In the genomic region with DNA sequence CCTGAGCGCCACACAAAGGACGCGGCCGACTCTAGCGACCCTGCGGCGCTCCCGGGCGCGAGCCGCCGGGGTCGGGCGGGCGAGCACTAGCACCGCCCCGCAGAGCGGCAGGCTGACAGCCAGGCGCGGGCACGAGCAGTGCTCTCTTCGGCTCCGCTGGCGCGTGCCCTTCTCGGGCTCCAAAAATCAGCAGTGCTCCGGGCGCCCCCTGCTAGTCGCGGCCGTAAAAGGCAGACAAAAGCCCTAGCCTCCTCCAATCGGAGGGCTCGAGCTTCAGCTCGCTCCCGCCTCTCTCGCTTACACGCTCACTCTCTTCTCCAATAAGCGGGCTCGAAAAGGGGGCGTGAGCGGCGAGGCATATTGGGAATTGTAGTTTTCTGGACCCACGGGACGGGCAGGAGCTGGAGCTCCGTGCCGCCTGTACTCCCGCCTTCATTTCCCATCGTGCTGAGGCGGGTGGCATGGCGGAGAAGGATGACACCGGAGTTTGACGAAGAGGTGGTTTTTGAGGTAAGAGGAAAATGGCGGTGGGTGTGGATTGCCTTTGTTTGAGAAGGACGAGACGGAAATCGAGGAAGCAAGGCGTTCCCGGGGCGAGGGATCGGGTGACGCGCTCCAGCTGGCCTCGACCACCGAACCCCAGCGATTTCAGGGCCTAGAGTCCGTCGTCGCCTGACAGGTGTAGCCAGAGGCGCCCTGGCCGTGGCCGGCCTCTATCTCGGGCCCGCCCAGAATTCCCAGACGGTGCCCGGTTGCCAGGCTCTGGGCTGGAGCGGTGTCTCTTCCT, we compare ENCODE assay signal across 1 cellular context.
TF ChIP-seq lines count a peak whose summit lies in the region.

TSS of gene FGD6 (minus strand) at position 91 of the 787 bp plus-strand sequence. CDS start 227 bp downstream, outside the sequence.
A gene with protein sequence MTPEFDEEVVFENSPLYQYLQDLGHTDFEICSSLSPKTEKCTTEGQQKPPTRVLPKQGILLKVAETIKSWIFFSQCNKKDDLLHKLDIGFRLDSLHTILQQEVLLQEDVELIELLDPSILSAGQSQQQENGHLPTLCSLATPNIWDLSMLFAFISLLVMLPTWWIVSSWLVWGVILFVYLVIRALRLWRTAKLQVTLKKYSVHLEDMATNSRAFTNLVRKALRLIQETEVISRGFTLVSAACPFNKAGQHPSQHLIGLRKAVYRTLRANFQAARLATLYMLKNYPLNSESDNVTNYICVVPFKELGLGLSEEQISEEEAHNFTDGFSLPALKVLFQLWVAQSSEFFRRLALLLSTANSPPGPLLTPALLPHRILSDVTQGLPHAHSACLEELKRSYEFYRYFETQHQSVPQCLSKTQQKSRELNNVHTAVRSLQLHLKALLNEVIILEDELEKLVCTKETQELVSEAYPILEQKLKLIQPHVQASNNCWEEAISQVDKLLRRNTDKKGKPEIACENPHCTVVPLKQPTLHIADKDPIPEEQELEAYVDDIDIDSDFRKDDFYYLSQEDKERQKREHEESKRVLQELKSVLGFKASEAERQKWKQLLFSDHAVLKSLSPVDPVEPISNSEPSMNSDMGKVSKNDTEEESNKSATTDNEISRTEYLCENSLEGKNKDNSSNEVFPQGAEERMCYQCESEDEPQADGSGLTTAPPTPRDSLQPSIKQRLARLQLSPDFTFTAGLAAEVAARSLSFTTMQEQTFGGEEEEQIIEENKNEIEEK (plus strand): TSS at position 431 of the 787 bp plus-strand sequence. CDS start 44 bp downstream, at position 475.

TF ChIP-seq in H1, 55 proteins besides CTCF, POLR2A, EP300 and RAD21 (continues in another document):
- TF ChIP-seq CREB1 (IDR thresholded peaks at IDR 0.05) (peak; percentile 90), TEAD4 (IDR thresholded peaks at IDR 0.05; ENCODE audit: low read depth, low read length) (no peak), KDM5A (IDR thresholded peaks at IDR 0.05; ENCODE audit: low read length) (0 out of 2 replicates have a peak, but pooled peaks have one; percentile 18), BRCA1 (IDR thresholded peaks at IDR 0.05; ENCODE audit: low read depth, low read length) (no peak), TBP (IDR thresholded peaks at IDR 0.05; ENCODE audit: low read depth, low read length) (peak; percentile 88), E2F6 (IDR thresholded peaks at IDR 0.05) (peak; percentile 91), KDM1A (IDR thresholded peaks at IDR 0.05; ENCODE audit: borderline replicate concordance, low read length) (no peak), RBBP5 (IDR thresholded peaks at IDR 0.05; ENCODE audit: borderline replicate concordance, low read depth, low read length) (no peak), SUZ12 (IDR thresholded peaks at IDR 0.05; ENCODE audit: low read length) (no peak), CHD2 (IDR thresholded peaks at IDR 0.05; ENCODE audit: low read length) (peak; percentile 84), USF2 (IDR thresholded peaks at IDR 0.05; ENCODE audit: low read length) (peak; percentile 31), TCF12 (IDR thresholded peaks at IDR 0.05; ENCODE audit: low read depth, low read length) (0 out of 2 replicates have a peak, but pooled peaks have one; percentile 44), POU5F1 (IDR thresholded peaks at IDR 0.05; ENCODE audit: low read depth, low read length) (no peak), ZNF274 (IDR thresholded peaks at IDR 0.05; ENCODE audit: borderline replicate concordance, extremely low read depth, low read length) (no peak), RFX5 (IDR thresholded peaks at IDR 0.05; ENCODE audit: borderline replicate concordance, low read depth, low read length) (no peak), YY1 (IDR thresholded peaks at IDR 0.05; ENCODE audit: low read depth, low read length) (peak; percentile 93), CBX8 (IDR thresholded peaks at IDR 0.05; ENCODE audit: borderline replicate concordance, low read depth, low read length) (no peak), JUND (IDR thresholded peaks at IDR 0.05; ENCODE audit: low read length) (no peak), FOSL1 (IDR thresholded peaks at IDR 0.05; ENCODE audit: insufficient read depth, low read depth, low read length) (no peak), GTF2F1 (IDR thresholded peaks at IDR 0.05; ENCODE audit: borderline replicate concordance, low read depth, low read length) (peak; percentile 45; the same call in 1 of the 2 replicates), SP4 (IDR thresholded peaks at IDR 0.05; ENCODE audit: low read length) (peak; percentile 62; the same call in 1 of the 2 replicates), CEBPB (IDR thresholded peaks at IDR 0.05; ENCODE audit: low read depth, low read length) (no peak), RXRA (IDR thresholded peaks at IDR 0.05; ENCODE audit: insufficient read depth, low read depth, low read length) (no peak), ASH2L (IDR thresholded peaks at IDR 0.05; ENCODE audit: low read length) (peak; percentile 56), MAFK (IDR thresholded peaks at IDR 0.05; ENCODE audit: low read depth, low read length) (no peak), TAF7 (optimal IDR thresholded peaks at IDR 0.05; ENCODE audit: borderline replicate concordance, low read depth, low read length) (peak; percentile 8), BACH1 (IDR thresholded peaks at IDR 0.05; ENCODE audit: low read length) (no peak), SAP30 (IDR thresholded peaks at IDR 0.05; ENCODE audit: insufficient read depth, insufficient replicate concordance, low read length) (peak; percentile 89), CTBP2 (IDR thresholded peaks at IDR 0.05; ENCODE audit: borderline replicate concordance, insufficient read depth, insufficient read length, low read length) (no peak), ATF3 (IDR thresholded peaks at IDR 0.05; ENCODE audit: insufficient read depth, low read depth, low read length) (no peak), BCL11A (IDR thresholded peaks at IDR 0.05; ENCODE audit: low read depth in 2 of 2, low read length in 2 of 2) (no peak), GABPA (IDR thresholded peaks at IDR 0.05; ENCODE audit: borderline replicate concordance, insufficient read depth, low read length) (no peak), RNF2 (IDR thresholded peaks at IDR 0.05; ENCODE audit: borderline replicate concordance, low read depth, low read length, missing control alignments, poor library complexity, severe bottlenecking) (no peak), NANOG (IDR thresholded peaks at IDR 0.05; ENCODE audit: insufficient read depth, low read depth, low read length, poor library complexity, severe bottlenecking) (no peak), KDM4A (IDR thresholded peaks at IDR 0.05; ENCODE audit: low read depth, low read length, severe bottlenecking) (peak; percentile 41), CBX5 (IDR thresholded peaks at IDR 0.05; ENCODE audit: low read depth, low read length) (no peak), SP2 (IDR thresholded peaks at IDR 0.05; ENCODE audit: low read length) (peak; percentile 61), HDAC2 (IDR thresholded peaks at IDR 0.05; ENCODE audit: borderline replicate concordance in 1 of 2, low read depth in 2 of 2, low read length in 2 of 2) (peak; percentile 75 to 83; a peak in 2 of 4 replicates), POLR2AphosphoS5 (IDR thresholded peaks at IDR 0.05; ENCODE audit: low read depth, low read length) (peak; percentile 88), EZH2 (IDR thresholded peaks at IDR 0.05; ENCODE audit: low read depth, low read length, severe bottlenecking) (no peak), CHD1 (IDR thresholded peaks at IDR 0.05; ENCODE audit: low read depth, low read length) (no peak), TAF1 (IDR thresholded peaks at IDR 0.05; ENCODE audit: low read depth, low read length) (peak; percentile 90; the same call in 1 of the 2 replicates)
- TF ChIP-seq, protein P1, sequence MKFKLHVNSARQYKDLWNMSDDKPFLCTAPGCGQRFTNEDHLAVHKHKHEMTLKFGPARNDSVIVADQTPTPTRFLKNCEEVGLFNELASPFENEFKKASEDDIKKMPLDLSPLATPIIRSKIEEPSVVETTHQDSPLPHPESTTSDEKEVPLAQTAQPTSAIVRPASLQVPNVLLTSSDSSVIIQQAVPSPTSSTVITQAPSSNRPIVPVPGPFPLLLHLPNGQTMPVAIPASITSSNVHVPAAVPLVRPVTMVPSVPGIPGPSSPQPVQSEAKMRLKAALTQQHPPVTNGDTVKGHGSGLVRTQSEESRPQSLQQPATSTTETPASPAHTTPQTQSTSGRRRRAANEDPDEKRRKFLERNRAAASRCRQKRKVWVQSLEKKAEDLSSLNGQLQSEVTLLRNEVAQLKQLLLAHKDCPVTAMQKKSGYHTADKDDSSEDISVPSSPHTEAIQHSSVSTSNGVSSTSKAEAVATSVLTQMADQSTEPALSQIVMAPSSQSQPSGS (IDR thresholded peaks at IDR 0.05; ENCODE audit: low read length), result no peak
- TF ChIP-seq, protein P2, sequence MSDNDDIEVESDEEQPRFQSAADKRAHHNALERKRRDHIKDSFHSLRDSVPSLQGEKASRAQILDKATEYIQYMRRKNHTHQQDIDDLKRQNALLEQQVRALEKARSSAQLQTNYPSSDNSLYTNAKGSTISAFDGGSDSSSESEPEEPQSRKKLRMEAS (IDR thresholded peaks at IDR 0.05), result peak; percentile 84
- TF ChIP-seq, protein P3, sequence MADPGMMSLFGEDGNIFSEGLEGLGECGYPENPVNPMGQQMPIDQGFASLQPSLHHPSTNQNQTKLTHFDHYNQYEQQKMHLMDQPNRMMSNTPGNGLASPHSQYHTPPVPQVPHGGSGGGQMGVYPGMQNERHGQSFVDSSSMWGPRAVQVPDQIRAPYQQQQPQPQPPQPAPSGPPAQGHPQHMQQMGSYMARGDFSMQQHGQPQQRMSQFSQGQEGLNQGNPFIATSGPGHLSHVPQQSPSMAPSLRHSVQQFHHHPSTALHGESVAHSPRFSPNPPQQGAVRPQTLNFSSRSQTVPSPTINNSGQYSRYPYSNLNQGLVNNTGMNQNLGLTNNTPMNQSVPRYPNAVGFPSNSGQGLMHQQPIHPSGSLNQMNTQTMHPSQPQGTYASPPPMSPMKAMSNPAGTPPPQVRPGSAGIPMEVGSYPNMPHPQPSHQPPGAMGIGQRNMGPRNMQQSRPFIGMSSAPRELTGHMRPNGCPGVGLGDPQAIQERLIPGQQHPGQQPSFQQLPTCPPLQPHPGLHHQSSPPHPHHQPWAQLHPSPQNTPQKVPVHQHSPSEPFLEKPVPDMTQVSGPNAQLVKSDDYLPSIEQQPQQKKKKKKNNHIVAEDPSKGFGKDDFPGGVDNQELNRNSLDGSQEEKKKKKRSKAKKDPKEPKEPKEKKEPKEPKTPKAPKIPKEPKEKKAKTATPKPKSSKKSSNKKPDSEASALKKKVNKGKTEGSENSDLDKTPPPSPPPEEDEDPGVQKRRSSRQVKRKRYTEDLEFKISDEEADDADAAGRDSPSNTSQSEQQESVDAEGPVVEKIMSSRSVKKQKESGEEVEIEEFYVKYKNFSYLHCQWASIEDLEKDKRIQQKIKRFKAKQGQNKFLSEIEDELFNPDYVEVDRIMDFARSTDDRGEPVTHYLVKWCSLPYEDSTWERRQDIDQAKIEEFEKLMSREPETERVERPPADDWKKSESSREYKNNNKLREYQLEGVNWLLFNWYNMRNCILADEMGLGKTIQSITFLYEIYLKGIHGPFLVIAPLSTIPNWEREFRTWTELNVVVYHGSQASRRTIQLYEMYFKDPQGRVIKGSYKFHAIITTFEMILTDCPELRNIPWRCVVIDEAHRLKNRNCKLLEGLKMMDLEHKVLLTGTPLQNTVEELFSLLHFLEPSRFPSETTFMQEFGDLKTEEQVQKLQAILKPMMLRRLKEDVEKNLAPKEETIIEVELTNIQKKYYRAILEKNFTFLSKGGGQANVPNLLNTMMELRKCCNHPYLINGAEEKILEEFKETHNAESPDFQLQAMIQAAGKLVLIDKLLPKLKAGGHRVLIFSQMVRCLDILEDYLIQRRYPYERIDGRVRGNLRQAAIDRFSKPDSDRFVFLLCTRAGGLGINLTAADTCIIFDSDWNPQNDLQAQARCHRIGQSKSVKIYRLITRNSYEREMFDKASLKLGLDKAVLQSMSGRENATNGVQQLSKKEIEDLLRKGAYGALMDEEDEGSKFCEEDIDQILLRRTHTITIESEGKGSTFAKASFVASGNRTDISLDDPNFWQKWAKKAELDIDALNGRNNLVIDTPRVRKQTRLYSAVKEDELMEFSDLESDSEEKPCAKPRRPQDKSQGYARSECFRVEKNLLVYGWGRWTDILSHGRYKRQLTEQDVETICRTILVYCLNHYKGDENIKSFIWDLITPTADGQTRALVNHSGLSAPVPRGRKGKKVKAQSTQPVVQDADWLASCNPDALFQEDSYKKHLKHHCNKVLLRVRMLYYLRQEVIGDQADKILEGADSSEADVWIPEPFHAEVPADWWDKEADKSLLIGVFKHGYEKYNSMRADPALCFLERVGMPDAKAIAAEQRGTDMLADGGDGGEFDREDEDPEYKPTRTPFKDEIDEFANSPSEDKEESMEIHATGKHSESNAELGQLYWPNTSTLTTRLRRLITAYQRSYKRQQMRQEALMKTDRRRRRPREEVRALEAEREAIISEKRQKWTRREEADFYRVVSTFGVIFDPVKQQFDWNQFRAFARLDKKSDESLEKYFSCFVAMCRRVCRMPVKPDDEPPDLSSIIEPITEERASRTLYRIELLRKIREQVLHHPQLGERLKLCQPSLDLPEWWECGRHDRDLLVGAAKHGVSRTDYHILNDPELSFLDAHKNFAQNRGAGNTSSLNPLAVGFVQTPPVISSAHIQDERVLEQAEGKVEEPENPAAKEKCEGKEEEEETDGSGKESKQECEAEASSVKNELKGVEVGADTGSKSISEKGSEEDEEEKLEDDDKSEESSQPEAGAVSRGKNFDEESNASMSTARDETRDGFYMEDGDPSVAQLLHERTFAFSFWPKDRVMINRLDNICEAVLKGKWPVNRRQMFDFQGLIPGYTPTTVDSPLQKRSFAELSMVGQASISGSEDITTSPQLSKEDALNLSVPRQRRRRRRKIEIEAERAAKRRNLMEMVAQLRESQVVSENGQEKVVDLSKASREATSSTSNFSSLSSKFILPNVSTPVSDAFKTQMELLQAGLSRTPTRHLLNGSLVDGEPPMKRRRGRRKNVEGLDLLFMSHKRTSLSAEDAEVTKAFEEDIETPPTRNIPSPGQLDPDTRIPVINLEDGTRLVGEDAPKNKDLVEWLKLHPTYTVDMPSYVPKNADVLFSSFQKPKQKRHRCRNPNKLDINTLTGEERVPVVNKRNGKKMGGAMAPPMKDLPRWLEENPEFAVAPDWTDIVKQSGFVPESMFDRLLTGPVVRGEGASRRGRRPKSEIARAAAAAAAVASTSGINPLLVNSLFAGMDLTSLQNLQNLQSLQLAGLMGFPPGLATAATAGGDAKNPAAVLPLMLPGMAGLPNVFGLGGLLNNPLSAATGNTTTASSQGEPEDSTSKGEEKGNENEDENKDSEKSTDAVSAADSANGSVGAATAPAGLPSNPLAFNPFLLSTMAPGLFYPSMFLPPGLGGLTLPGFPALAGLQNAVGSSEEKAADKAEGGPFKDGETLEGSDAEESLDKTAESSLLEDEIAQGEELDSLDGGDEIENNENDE (IDR thresholded peaks at IDR 0.05; ENCODE audit: insufficient replicate concordance, low read length), result no peak
